15 cellular contexts compared by ENCODE assay signal in the genomic region with DNA sequence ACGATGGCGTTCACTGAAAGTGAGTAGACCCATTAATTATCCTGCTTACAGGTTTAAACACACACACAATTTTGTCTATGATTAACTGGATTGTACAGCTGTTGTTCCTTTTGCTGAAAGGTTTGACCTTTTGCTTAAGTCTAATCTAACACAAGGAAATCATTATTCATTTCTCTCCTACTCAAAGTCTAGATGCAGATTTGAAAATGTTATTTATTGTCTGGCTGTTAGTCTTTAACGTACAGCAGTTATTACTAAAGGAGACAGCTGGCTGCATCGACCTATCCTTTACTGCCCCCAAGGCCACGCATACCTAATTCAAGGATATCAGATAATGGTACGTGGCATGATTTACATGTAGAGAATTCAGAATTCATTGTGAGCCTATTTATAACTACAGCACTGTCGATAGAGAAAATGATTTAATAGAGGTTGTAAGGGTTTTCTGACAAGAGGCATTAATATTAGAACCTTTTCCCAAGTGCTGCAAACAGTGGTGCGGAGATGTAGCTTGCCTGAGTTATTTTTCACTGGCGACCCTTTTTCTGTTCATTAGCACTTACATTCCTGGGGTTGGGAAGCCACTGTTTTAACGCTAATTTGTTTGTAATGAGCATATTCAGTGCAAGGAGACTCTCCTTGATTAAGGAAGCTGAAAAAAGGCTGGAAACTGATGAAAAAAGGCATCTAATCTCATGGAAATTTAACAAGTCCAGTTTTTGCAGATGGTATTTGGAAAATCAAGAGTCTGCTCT.
A peak's percentile ranks its signal among the peaks of the same experiment; 100 is the strongest.
DNase-seq lines count a peak whose midpoint lies in the region; ATAC-seq and TF ChIP-seq lines count a peak whose summit lies in the region.
"Had no signal": no experiment of that assay in that cellular context is flagged by ENCODE, and none has a peak within 500 bp of the region (broad histone marks: within the 10 kb centered on the region; RNA-seq: fewer than 3 reads in every experiment).

No MANE protein-coding gene starts in this region.

- H3K4me3 Mint-ChIP-seq in WTC11 = peak overlapping the region; percentile 43
- H3K4me3 Mint-ChIP-seq: activated naive CD8-positive, alpha-beta T cell; B cell had no signal

- CTCF ChIA-PET in WTC11 (lab: Charles Lee) = no interaction called here

- H3K9me3 Mint-ChIP-seq in WTC11 = peaks cover 22% of the 10 kb centered on the region

- no peaks in the 10 kb centered on the region for H3K27me3 Mint-ChIP-seq in WTC11 (ENCODE audit: low read depth)
- H3K27me3 Mint-ChIP-seq: activated naive CD8-positive, alpha-beta T cell had no signal

- ATAC-seq in WTC11 (no peak), HG03378 (IDR thresholded peaks at IDR 0.05; ENCODE audit: unreplicated experiment) (no peak), GM19463 (IDR thresholded peaks at IDR 0.05; ENCODE audit: unreplicated experiment) (no peak)
- ATAC-seq: esophagus mucosa, mucosa of descending colon, right lobe of liver had no signal

- POLR2A ChIA-PET in WTC11 (lab: Charles Lee) = interaction anchor here (0.6 kb wide), 1 partner anchor 10 kb away, joined by 3 read pairs; no protein-coding TSS in a partner anchor

- DNase-seq in DMS153 treated with DMSO at 0.1 percent for 48 hours (lab: John Stamatoyannopoulos, UW; ENCODE audit: unreplicated experiment) (peak; percentile 66), NCI-H2081 (lab: John Stamatoyannopoulos, UW) (peak; percentile 72 to 96), WTC11 (ENCODE audit: low spot score) (no peak), left kidney (ENCODE audit: low read depth, low spot score) (peak; percentile 63), HK-2 (ENCODE audit: unreplicated experiment) (no peak), T-helper 9 cell (no peak)
- DNase-seq: H7, mucosa of descending colon, NCI-H2029 treated with DMSO at 0.1 percent for 48 hours, right lobe of liver had no signal

- H3K4me1 Mint-ChIP-seq in WTC11 = peaks cover 53% of the 10 kb centered on the region
- H3K4me1 Mint-ChIP-seq: B cell had no signal

- peaks cover 13% of the 10 kb centered on the region for H3K36me3 Mint-ChIP-seq in WTC11
- H3K36me3 Mint-ChIP-seq: activated naive CD8-positive, alpha-beta T cell had no signal

- peak overlapping the region; percentile 98 for H3K27ac Mint-ChIP-seq in WTC11
- H3K27ac Mint-ChIP-seq: activated naive CD8-positive, alpha-beta T cell; B cell had no signal

- no peak for TF ChIP-seq CTCF in WTC11 (IDR thresholded peaks at IDR 0.05)

TF ChIP-seq in WTC11, 78 proteins besides CTCF, POLR2A, EP300 and RAD21:
- TF ChIP-seq, protein P1, sequence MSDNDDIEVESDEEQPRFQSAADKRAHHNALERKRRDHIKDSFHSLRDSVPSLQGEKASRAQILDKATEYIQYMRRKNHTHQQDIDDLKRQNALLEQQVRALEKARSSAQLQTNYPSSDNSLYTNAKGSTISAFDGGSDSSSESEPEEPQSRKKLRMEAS (CRISPR knock-in tag; IDR thresholded peaks at IDR 0.05) = no peak
- no peak for TF ChIP-seq ZNF121 (CRISPR knock-in tag; IDR thresholded peaks at IDR 0.05)
- TF ChIP-seq ZNF317 (CRISPR knock-in tag; IDR thresholded peaks at IDR 0.05; ENCODE audit: borderline replicate concordance, low read depth) = no peak
- TF ChIP-seq, protein P2, sequence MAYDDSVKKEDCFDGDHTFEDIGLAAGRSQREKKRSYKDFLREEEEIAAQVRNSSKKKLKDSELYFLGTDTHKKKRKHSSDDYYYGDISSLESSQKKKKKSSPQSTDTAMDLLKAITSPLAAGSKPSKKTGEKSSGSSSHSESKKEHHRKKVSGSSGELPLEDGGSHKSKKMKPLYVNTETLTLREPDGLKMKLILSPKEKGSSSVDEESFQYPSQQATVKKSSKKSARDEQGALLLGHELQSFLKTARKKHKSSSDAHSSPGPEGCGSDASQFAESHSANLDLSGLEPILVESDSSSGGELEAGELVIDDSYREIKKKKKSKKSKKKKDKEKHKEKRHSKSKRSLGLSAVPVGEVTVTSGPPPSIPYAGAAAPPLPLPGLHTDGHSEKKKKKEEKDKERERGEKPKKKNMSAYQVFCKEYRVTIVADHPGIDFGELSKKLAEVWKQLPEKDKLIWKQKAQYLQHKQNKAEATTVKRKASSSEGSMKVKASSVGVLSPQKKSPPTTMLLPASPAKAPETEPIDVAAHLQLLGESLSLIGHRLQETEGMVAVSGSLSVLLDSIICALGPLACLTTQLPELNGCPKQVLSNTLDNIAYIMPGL (CRISPR knock-in tag; IDR thresholded peaks at IDR 0.05) = no peak
- TF ChIP-seq RORB (CRISPR knock-in tag; IDR thresholded peaks at IDR 0.05) = no peak
- no peak for TF ChIP-seq NFYB (CRISPR knock-in tag; conservative IDR thresholded peaks at IDR 0.05; ENCODE audit: low read depth)
- TF ChIP-seq, protein P3, sequence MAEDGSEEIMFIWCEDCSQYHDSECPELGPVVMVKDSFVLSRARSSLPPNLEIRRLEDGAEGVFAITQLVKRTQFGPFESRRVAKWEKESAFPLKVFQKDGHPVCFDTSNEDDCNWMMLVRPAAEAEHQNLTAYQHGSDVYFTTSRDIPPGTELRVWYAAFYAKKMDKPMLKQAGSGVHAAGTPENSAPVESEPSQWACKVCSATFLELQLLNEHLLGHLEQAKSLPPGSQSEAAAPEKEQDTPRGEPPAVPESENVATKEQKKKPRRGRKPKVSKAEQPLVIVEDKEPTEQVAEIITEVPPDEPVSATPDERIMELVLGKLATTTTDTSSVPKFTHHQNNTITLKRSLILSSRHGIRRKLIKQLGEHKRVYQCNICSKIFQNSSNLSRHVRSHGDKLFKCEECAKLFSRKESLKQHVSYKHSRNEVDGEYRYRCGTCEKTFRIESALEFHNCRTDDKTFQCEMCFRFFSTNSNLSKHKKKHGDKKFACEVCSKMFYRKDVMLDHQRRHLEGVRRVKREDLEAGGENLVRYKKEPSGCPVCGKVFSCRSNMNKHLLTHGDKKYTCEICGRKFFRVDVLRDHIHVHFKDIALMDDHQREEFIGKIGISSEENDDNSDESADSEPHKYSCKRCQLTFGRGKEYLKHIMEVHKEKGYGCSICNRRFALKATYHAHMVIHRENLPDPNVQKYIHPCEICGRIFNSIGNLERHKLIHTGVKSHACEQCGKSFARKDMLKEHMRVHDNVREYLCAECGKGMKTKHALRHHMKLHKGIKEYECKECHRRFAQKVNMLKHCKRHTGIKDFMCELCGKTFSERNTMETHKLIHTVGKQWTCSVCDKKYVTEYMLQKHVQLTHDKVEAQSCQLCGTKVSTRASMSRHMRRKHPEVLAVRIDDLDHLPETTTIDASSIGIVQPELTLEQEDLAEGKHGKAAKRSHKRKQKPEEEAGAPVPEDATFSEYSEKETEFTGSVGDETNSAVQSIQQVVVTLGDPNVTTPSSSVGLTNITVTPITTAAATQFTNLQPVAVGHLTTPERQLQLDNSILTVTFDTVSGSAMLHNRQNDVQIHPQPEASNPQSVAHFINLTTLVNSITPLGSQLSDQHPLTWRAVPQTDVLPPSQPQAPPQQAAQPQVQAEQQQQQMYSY (CRISPR knock-in tag; IDR thresholded peaks at IDR 0.05) = no peak
- no peak for TF ChIP-seq OVOL2 (CRISPR knock-in tag; IDR thresholded peaks at IDR 0.05; ENCODE audit: borderline replicate concordance)
- TF ChIP-seq, protein P4, sequence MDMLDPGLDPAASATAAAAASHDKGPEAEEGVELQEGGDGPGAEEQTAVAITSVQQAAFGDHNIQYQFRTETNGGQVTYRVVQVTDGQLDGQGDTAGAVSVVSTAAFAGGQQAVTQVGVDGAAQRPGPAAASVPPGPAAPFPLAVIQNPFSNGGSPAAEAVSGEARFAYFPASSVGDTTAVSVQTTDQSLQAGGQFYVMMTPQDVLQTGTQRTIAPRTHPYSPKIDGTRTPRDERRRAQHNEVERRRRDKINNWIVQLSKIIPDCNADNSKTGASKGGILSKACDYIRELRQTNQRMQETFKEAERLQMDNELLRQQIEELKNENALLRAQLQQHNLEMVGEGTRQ (CRISPR knock-in tag; IDR thresholded peaks at IDR 0.05) = 0 out of 2 replicates have a peak, but pooled peaks have one; percentile 6

Comparison
In these comparisons a context has a peak if more than half of its experiments do, and no peak if none do; other contexts are left out.
1. DNase-seq: peak in DMS153 treated with DMSO at 0.1 percent for 48 hours (single experiment), NCI-H2081 (2 of 2) and left kidney (single experiment); none in WTC11 (single experiment), HK-2 (single experiment) and T-helper 9 cell (single experiment).